In the genomic region with DNA sequence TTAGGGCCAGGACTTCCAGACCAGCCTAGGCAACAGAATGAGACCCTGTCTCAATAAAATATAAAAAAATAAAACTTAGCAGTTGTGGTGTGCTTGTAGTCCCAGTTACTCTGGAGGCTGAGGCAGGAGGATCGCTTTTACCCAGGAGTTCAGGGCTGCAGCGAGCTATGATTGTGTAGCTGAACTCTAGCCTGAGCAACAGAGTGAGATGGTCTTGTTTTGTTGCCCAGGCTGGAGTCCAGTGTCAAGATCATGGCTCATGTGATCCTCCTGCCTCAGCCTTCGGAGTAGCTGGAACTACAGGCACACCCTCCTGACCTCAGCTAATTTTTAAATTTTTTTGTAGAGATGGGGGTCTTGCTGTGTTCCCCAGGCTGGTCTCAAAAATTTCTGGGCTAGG, we compare ENCODE assay signal across 2 cellular contexts.
TF ChIP-seq lines count a peak whose summit lies in the region.

No MANE protein-coding gene starts in this region.

TF ChIP-seq in IMR-90, 13 proteins besides CTCF, POLR2A, EP300 and RAD21:
- TF ChIP-seq NFE2L2 (IDR thresholded peaks at IDR 0.05; ENCODE audit: low read depth, low read length) (no peak), FOS (IDR thresholded peaks at IDR 0.05; ENCODE audit: low read depth, low read length) (no peak), CEBPB (IDR thresholded peaks at IDR 0.05; ENCODE audit: low read depth, low read length) (no peak), MAZ (IDR thresholded peaks at IDR 0.05; ENCODE audit: borderline replicate concordance, low read depth, low read length) (no peak), CHD1 (IDR thresholded peaks at IDR 0.05; ENCODE audit: low read depth, low read length) (no peak), SMC3 (IDR thresholded peaks at IDR 0.05; ENCODE audit: low read depth, low read length) (no peak), BHLHE40 (IDR thresholded peaks at IDR 0.05; ENCODE audit: low read depth, low read length) (no peak), MAFK (IDR thresholded peaks at IDR 0.05; ENCODE audit: low read depth, low read length) (no peak)
- TF ChIP-seq, protein P1, sequence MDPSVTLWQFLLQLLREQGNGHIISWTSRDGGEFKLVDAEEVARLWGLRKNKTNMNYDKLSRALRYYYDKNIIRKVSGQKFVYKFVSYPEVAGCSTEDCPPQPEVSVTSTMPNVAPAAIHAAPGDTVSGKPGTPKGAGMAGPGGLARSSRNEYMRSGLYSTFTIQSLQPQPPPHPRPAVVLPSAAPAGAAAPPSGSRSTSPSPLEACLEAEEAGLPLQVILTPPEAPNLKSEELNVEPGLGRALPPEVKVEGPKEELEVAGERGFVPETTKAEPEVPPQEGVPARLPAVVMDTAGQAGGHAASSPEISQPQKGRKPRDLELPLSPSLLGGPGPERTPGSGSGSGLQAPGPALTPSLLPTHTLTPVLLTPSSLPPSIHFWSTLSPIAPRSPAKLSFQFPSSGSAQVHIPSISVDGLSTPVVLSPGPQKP (IDR thresholded peaks at IDR 0.05; ENCODE audit: borderline replicate concordance, low read depth, low read length) = no peak
TF ChIP-seq in IMR-90: peak in this region for 0.

TF ChIP-seq in liver, 16 proteins besides CTCF, POLR2A, EP300 and RAD21:
- TF ChIP-seq YY1 (IDR thresholded peaks at IDR 0.05) = no peak
- TF ChIP-seq NR2F2 (IDR thresholded peaks at IDR 0.05) = no peak
- no peak for TF ChIP-seq HNF4A (conservative IDR thresholded peaks at IDR 0.05)
- TF ChIP-seq TAF1 (conservative IDR thresholded peaks at IDR 0.05) = no peak
- TF ChIP-seq FOXA1 (IDR thresholded peaks at IDR 0.05) = no peak
- TF ChIP-seq REST (IDR thresholded peaks at IDR 0.05) = no peak
- TF ChIP-seq MAX (IDR thresholded peaks at IDR 0.05) = no peak
- TF ChIP-seq, protein P2, sequence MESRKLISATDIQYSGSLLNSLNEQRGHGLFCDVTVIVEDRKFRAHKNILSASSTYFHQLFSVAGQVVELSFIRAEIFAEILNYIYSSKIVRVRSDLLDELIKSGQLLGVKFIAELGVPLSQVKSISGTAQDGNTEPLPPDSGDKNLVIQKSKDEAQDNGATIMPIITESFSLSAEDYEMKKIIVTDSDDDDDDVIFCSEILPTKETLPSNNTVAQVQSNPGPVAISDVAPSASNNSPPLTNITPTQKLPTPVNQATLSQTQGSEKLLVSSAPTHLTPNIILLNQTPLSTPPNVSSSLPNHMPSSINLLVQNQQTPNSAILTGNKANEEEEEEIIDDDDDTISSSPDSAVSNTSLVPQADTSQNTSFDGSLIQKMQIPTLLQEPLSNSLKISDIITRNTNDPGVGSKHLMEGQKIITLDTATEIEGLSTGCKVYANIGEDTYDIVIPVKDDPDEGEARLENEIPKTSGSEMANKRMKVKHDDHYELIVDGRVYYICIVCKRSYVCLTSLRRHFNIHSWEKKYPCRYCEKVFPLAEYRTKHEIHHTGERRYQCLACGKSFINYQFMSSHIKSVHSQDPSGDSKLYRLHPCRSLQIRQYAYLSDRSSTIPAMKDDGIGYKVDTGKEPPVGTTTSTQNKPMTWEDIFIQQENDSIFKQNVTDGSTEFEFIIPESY (IDR thresholded peaks at IDR 0.05) = no peak
- TF ChIP-seq HNF4G (IDR thresholded peaks at IDR 0.05) = no peak
- no peak for TF ChIP-seq JUND (IDR thresholded peaks at IDR 0.05)
- TF ChIP-seq EGR1 (IDR thresholded peaks at IDR 0.05; ENCODE audit: low read depth in 2 of 2) = no peak
- TF ChIP-seq SP1 (IDR thresholded peaks at IDR 0.05) = no peak
- TF ChIP-seq GABPA (IDR thresholded peaks at IDR 0.05 in 1 of 2, conservative IDR thresholded peaks at IDR 0.05 in 1 of 2) = no peak
- no peak for TF ChIP-seq RXRA (IDR thresholded peaks at IDR 0.05)
- TF ChIP-seq, protein P3, sequence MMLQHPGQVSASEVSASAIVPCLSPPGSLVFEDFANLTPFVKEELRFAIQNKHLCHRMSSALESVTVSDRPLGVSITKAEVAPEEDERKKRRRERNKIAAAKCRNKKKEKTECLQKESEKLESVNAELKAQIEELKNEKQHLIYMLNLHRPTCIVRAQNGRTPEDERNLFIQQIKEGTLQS (IDR thresholded peaks at IDR 0.05) = no peak
- no peak for TF ChIP-seq FOXA2 (IDR thresholded peaks at IDR 0.05)
TF ChIP-seq in liver: peak in this region for 0.
